Comparison of ENCODE assay signal across 8 cellular contexts in the genomic region with DNA sequence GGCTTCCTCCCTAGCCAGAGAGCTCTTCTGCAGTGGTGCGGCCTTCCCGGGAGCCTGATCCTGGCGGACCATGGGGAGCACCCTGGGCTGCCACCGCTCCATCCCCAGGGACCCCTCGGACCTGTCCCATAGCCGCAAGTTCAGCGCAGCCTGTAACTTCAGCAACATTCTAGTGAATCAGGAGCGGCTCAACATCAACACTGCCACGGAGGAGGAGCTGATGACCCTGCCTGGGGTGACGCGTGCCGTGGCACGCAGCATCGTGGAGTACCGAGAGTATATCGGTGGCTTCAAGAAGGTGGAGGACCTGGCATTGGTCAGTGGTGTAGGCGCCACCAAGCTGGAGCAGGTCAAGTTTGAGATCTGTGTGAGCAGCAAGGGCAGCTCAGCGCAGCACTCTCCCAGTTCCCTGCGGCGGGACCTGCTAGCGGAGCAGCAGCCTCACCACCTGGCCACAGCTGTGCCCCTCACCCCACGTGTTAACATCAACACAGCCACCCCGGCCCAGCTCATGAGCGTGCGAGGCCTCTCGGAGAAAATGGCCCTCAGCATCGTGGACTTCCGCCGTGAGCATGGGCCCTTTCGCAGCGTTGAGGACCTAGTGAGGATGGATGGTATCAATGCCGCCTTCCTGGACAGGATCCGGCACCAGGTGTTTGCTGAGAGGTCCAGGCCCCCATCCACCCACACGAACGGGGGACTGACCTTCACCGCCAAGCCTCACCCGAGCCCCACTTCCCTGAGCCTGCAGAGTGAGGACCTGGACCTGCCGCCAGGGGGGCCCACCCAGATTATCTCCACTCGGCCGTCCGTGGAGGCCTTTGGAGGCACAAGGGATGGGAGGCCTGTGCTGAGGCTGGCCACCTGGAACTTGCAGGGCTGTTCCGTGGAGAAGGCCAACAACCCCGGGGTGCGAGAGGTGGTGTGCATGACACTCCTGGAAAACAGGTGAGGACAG. TPM values are rescaled to one million over a fixed set of nuclear protein-coding genes. Genes with fewer than 3 reads are reported as not detected.
DNase-seq lines count a peak whose midpoint lies in the region; ATAC-seq and TF ChIP-seq lines count a peak whose summit lies in the region.

No MANE protein-coding gene starts in this region.

- no peak overlapping the region for H3K56ac ChIP-seq in H9 (ENCODE audit: insufficient read length, low read depth, low read length)

- POLR2A ChIA-PET in WTC11 (lab: Charles Lee), result no interaction called here

- H3K14ac ChIP-seq in H9 (ENCODE audit: insufficient read depth, low read length), result no peak overlapping the region

- H3K36me3 ChIP-seq in iPS-18a (ENCODE audit: control insufficient read depth, low read depth, low read length) (no peaks in the 10 kb centered on the region), skeletal muscle tissue (ENCODE audit: control insufficient read depth in 3 of 3, insufficient read depth in 3 of 3, low read length in 3 of 3) (peaks cover 10 to 16% (median 11%) of the 10 kb centered on the region in 3 donors)

- peaks cover 38 to 39% of the 10 kb centered on the region in 2 experiments for H3K4me1 Mint-ChIP-seq in H9
- peaks cover 48% of the 10 kb centered on the region for H3K4me1 Mint-ChIP-seq in WTC11

- H2AFZ ChIP-seq in H9 (ENCODE audit: low read length), result no peak overlapping the region

- H3K27ac ChIP-seq in H9 (ENCODE audit: insufficient read length, low read depth, low read length) (no peak overlapping the region), iPS-18a (ENCODE audit: low read length) (no peak overlapping the region), skeletal muscle tissue (ENCODE audit: low read depth, low read length) (peak overlapping the region; percentile 93)

- H3T11ph ChIP-seq in H9 (ENCODE audit: low read length), result no peak overlapping the region

- H3K36me3 Mint-ChIP-seq in H9 (ENCODE audit: insufficient read depth in 1 of 3, low read depth in 3 of 3) (peaks cover 7 to 14% (median 12%) of the 10 kb centered on the region in 3 experiments; a peak in 4 of 7 replicates), WTC11 (peaks cover 5% of the 10 kb centered on the region; the same call in 1 of the 2 replicates)

- H2BK120ac ChIP-seq in H9 (ENCODE audit: low read depth, low read length, poor library complexity, severe bottlenecking), result no peak overlapping the region

- H4K8ac ChIP-seq in H9 (replicated peaks; ENCODE audit: insufficient read length, low read depth, low read length), result no peak overlapping the region

- H2BK5ac ChIP-seq in H9 (ENCODE audit: insufficient read length, low read length), result no peak overlapping the region

- H4K5ac ChIP-seq in H9 (ENCODE audit: insufficient read length, low read depth, low read length), result no peak overlapping the region

- peak overlapping the region; percentile 76 to 88 for H3K4me3 Mint-ChIP-seq in H9
- peak overlapping the region; percentile 76 for H3K4me3 Mint-ChIP-seq in WTC11

- H3K4me2 ChIP-seq in H9 (ENCODE audit: insufficient read depth, insufficient read length, low read length), result peak overlapping the region; percentile 77

- peaks cover 19% of the 10 kb centered on the region for H3K27me3 Mint-ChIP-seq in H9 (ENCODE audit: low read depth)
- H3K27me3 Mint-ChIP-seq in WTC11 (ENCODE audit: low read depth), result peaks cover 59% of the 10 kb centered on the region

- CTCF ChIA-PET in WTC11 (lab: Charles Lee), result interaction anchor here (0.7 to 1.2 kb wide), 5 partner anchors 130 to 169 kb away, joined by 3 to 4 read pairs (median 3); no protein-coding TSS in a partner anchor

- H3K9me3 Mint-ChIP-seq in H9 (no peaks in the 10 kb centered on the region; a peak in 1 of 5 replicates), WTC11 (no peaks in the 10 kb centered on the region)

- WGBS in H9 (ENCODE audit: extremely low coverage, insufficient read length, low lambda C conversion rate), result no CpG with 5 or more reads among the region's 44 CpGs

- H3K27ac Mint-ChIP-seq in H9 (0 out of 7 replicates have a peak overlapping the region, but pooled peaks of 1 of the 3 experiments have one; percentile 23), WTC11 (no peak overlapping the region)

- H3K9me3 ChIP-seq in H9 (ENCODE audit: control insufficient read depth, low read depth, low read length), result no peaks in the 10 kb centered on the region
- H3K9me3 ChIP-seq in iPS-18a (ENCODE audit: control insufficient read depth, low read depth, low read length), result no peaks in the 10 kb centered on the region
- no peaks in the 10 kb centered on the region for H3K9me3 ChIP-seq in skeletal muscle tissue (ENCODE audit: control insufficient read depth in 3 of 3, low read length in 3 of 3)

- no peak overlapping the region for H2BK15ac ChIP-seq in H9 (ENCODE audit: low read depth, low read length)

- no peak overlapping the region for H3K18ac ChIP-seq in H9 (ENCODE audit: insufficient read length, low read depth, low read length)

- intact Hi-C loops in posterior vena cava (cut with DNase I), result loop anchor here (5.0 kb wide), 2 partner anchors 133 to 823 kb away; no protein-coding TSS in a partner anchor

- H3K9ac ChIP-seq in H9 (ENCODE audit: extremely low read depth, insufficient read length, low read length) (no peak overlapping the region), iPS-18a (ENCODE audit: low read length) (no peak overlapping the region), skeletal muscle tissue (ENCODE audit: low read depth in 1 of 3, low read length in 3 of 3) (peak overlapping the region; percentile 92 to 97 (median 94))

- no peaks in the 10 kb centered on the region for H3K79me1 ChIP-seq in H9 (ENCODE audit: insufficient read depth, low read depth, low read length, poor library complexity, severe bottlenecking)

- no peak for DNase-seq in H9
- DNase-seq in WTC11 (ENCODE audit: low spot score), result no peak
- DNase-seq in posterior vena cava (ENCODE audit: low spot score), result no peak
- no peak for DNase-seq in NCI-H774 (lab: John Stamatoyannopoulos, UW)

- H2BK20ac ChIP-seq in H9 (ENCODE audit: low read depth, low read length, poor library complexity, severe bottlenecking), result no peak overlapping the region

- peaks cover 8% of the 10 kb centered on the region for H3K23me2 ChIP-seq in H9 (ENCODE audit: insufficient read length, low read depth, low read length, poor library complexity, severe bottlenecking)

- H4K20me1 ChIP-seq in H9 (ENCODE audit: control insufficient read depth, insufficient read depth, insufficient read length), result no peaks in the 10 kb centered on the region

- no peak overlapping the region for H2AK5ac ChIP-seq in H9 (ENCODE audit: insufficient read length, low read length)

- no peak overlapping the region for H4K91ac ChIP-seq in H9 (ENCODE audit: insufficient read length, low read depth, low read length)

- peaks cover 2% of the 10 kb centered on the region; the same call in 1 of the 2 replicates for H3K79me2 ChIP-seq in H9 (ENCODE audit: insufficient read depth, low read length)

- H3K27me3 ChIP-seq in H9 (ENCODE audit: insufficient read depth, low read length) (no peaks in the 10 kb centered on the region), iPS-18a (ENCODE audit: control insufficient read depth, insufficient read depth, low read length) (peaks cover 9% of the 10 kb centered on the region), skeletal muscle tissue (ENCODE audit: control insufficient read depth in 3 of 3, insufficient read depth in 3 of 3, low read length in 3 of 3) (no peaks in the 10 kb centered on the region)

- ATAC-seq in WTC11 (no peak), GM21515 (IDR thresholded peaks at IDR 0.05; ENCODE audit: unreplicated experiment) (no peak), GM18867 (IDR thresholded peaks at IDR 0.05; ENCODE audit: unreplicated experiment) (no peak)

- H2BK12ac ChIP-seq in H9 (ENCODE audit: insufficient read length, low read depth, low read length), result no peak overlapping the region

- H3K4ac ChIP-seq in H9 (ENCODE audit: low read depth, low read length), result no peak overlapping the region

- H3K23ac ChIP-seq in H9 (ENCODE audit: insufficient read length, low read depth, low read length), result no peak overlapping the region

- H3K4me3 ChIP-seq in iPS-18a (ENCODE audit: low read length) (peak overlapping the region; percentile 79), skeletal muscle tissue (ENCODE audit: low read length in 3 of 3) (peak overlapping the region; percentile 84 to 90 (median 86))

- TF ChIP-seq CTCF in H9 (conservative IDR thresholded peaks at IDR 0.05) (no peak), WTC11 (IDR thresholded peaks at IDR 0.05) (no peak)

- H3K4me1 ChIP-seq in H9 (ENCODE audit: insufficient read depth, low read length), result 0 out of 2 replicates have a peak, but pooled peaks cover 3% of the 10 kb centered on the region
- peaks cover 25% of the 10 kb centered on the region for H3K4me1 ChIP-seq in iPS-18a (ENCODE audit: control insufficient read depth, low read depth, low read length)
- peaks cover 58 to 63% (median 60%) of the 10 kb centered on the region in 3 donors for H3K4me1 ChIP-seq in skeletal muscle tissue (ENCODE audit: control insufficient read depth in 3 of 3, insufficient read depth in 3 of 3, low read length in 3 of 3)

TF ChIP-seq in WTC11, 78 proteins besides CTCF, POLR2A, EP300 and RAD21 (continues in another document):
- TF ChIP-seq TEAD4 (CRISPR knock-in tag; IDR thresholded peaks at IDR 0.05), result no peak
- no peak for TF ChIP-seq ZNF138 (CRISPR knock-in tag; conservative IDR thresholded peaks at IDR 0.05)
- TF ChIP-seq, protein P1, sequence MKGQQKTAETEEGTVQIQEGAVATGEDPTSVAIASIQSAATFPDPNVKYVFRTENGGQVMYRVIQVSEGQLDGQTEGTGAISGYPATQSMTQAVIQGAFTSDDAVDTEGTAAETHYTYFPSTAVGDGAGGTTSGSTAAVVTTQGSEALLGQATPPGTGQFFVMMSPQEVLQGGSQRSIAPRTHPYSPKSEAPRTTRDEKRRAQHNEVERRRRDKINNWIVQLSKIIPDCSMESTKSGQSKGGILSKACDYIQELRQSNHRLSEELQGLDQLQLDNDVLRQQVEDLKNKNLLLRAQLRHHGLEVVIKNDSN (CRISPR knock-in tag; IDR thresholded peaks at IDR 0.05), result no peak
- TF ChIP-seq, protein P2, sequence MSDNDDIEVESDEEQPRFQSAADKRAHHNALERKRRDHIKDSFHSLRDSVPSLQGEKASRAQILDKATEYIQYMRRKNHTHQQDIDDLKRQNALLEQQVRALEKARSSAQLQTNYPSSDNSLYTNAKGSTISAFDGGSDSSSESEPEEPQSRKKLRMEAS (CRISPR knock-in tag; IDR thresholded peaks at IDR 0.05), result 0 out of 2 replicates have a peak, but pooled peaks have one; percentile 13
- no peak for TF ChIP-seq NR1H2 (CRISPR knock-in tag; IDR thresholded peaks at IDR 0.05)
- no peak for TF ChIP-seq IRF2 (CRISPR knock-in tag; IDR thresholded peaks at IDR 0.05; ENCODE audit: borderline replicate concordance, low read depth)
- TF ChIP-seq NR3C1 (CRISPR knock-in tag; conservative IDR thresholded peaks at IDR 0.05; ENCODE audit: low read depth), result no peak
- no peak for TF ChIP-seq ESRRA (CRISPR knock-in tag; IDR thresholded peaks at IDR 0.05; ENCODE audit: borderline replicate concordance)
- no peak for TF ChIP-seq MXD4 (CRISPR knock-in tag; IDR thresholded peaks at IDR 0.05; ENCODE audit: borderline replicate concordance)
- TF ChIP-seq KAT7 (CRISPR knock-in tag; IDR thresholded peaks at IDR 0.05; ENCODE audit: borderline replicate concordance), result peak; percentile 31; the same call in 1 of the 2 replicates

RNA-seq across cellular contexts. Expression of a gene that starts 1.5 kb away (rescaled TPM):
- total RNA-seq in H9 (2021), result 3.8 and 5.0 TPM in 2 replicates
- total RNA-seq in WTC11 (2021), result 6.6 to 7.8 TPM (median 7.4 TPM) in 3 replicates
- total RNA-seq in skeletal muscle tissue, result 12.5 TPM
- 10 to 100 TPM in 1 of 2 donors, 1 to 10 TPM in 1; 9.7 to 10.4 TPM for total RNA-seq in posterior vena cava

Comparison
In these comparisons a context has a peak if more than half of its experiments do, and no peak if none do; other contexts are left out.
1. H3K9ac ChIP-seq: peak in skeletal muscle tissue (3 of 3); none in H9 (single experiment) and iPS-18a (single experiment).